ENCODE assay signal across 8 cellular contexts in genomic region chr3:122562923-122563716, GRCh38. TPM values are rescaled to one million over a fixed set of nuclear protein-coding genes. Genes with fewer than 3 reads are reported as not detected.
DNase-seq lines count a peak whose midpoint lies in the region; ATAC-seq and TF ChIP-seq lines count a peak whose summit lies in the region.

No MANE protein-coding gene starts in this region.

- no peaks in the 10 kb centered on the region for H3K27me3 Mint-ChIP-seq in activated B cell treated with CpG ODN at 0.5 μM for 24 hours

- peak overlapping the region; percentile 93 for H3K4me3 Mint-ChIP-seq in activated B cell treated with CpG ODN at 0.5 μM for 24 hours

- CTCF ChIA-PET in activated B cell treated with CpG ODN at 0.5 μM for 24 hours (lab: Charles Lee) = interaction anchor here (2.0 to 6.8 kb wide), 2 partner anchors 58 to 116 kb away, joined by 5 to 46 read pairs; partner anchors contain the start of gene PARP14

- peaks cover 70% of the 10 kb centered on the region for H3K4me1 Mint-ChIP-seq in activated B cell treated with CpG ODN at 0.5 μM for 24 hours

- peak overlapping the region; percentile 60 to 95 (median 82) for H3K4me3 ChIP-seq in spleen

- ATAC-seq in GM18909 (IDR thresholded peaks at IDR 0.05; ENCODE audit: poor library complexity, unreplicated experiment) (peak; percentile 3), activated B cell treated with CpG ODN at 0.5 μM for 24 hours (ENCODE audit: low read depth) (no peak), foreskin keratinocyte (no peak), GM19023 (IDR thresholded peaks at IDR 0.05; ENCODE audit: unreplicated experiment) (no peak), GM19324 (IDR thresholded peaks at IDR 0.05; ENCODE audit: low FRiP score, unreplicated experiment) (no peak)

- TF ChIP-seq POLR2A in spleen (IDR thresholded peaks at IDR 0.05) = no peak

- H3K27ac ChIP-seq in foreskin keratinocyte (peak overlapping the region; percentile 93), spleen (peak overlapping the region; percentile 94 to 99 (median 97))

- no peaks in the 10 kb centered on the region for H3K27me3 ChIP-seq in foreskin keratinocyte
- H3K27me3 ChIP-seq in spleen (replicated peaks in 1 of 7) = no peaks in the 10 kb centered on the region

- no peaks in the 10 kb centered on the region for H3K9me3 ChIP-seq in spleen

- H3K4me1 ChIP-seq in foreskin keratinocyte (no peaks in the 10 kb centered on the region), spleen (peaks cover 37 to 83% (median 75%) of the 10 kb centered on the region in 6 donors)

- H3K27ac Mint-ChIP-seq in activated B cell treated with CpG ODN at 0.5 μM for 24 hours = peak overlapping the region; percentile 96

- H3K36me3 Mint-ChIP-seq in activated B cell treated with CpG ODN at 0.5 μM for 24 hours (ENCODE audit: low read depth) = peaks cover 56% of the 10 kb centered on the region

- peaks cover 0 to 54% (median 34%) of the 10 kb centered on the region in 6 donors for H3K36me3 ChIP-seq in spleen

- WGBS in spleen, 5 donors = 31 to 49% (median 41%) methylated on average over 5 of the region's 5 CpGs

- POLR2A ChIA-PET in activated B cell treated with CpG ODN at 0.5 μM for 24 hours (lab: Charles Lee) = interaction anchor here (0.5 to 10.2 kb wide), 5 partner anchors 14 to 118 kb away, joined by 3 to 140 read pairs (median 72); partner anchors contain the start of genes PARP14 and PARP15

- intact Hi-C loops in activated B cell treated with CpG ODN at 0.5 μM for 24 hours (cut with micrococcal nuclease) = loop anchor here (5.0 to 10.0 kb wide), 4 partner anchors 171 to 1016 kb away; partner anchors contain the start of genes POLQ and SEC22A
- intact Hi-C loops in spleen (cut with DNase I; ENCODE audit: low total_unique reads) = loop anchor here (2.0 kb wide), 1 partner anchor 116 kb away; no protein-coding TSS in a partner anchor

- no peak for DNase-seq in activated B cell treated with CpG ODN at 0.5 μM for 24 hours
- DNase-seq in foreskin keratinocyte = no peak
- DNase-seq in spleen = no peak
- no peak for DNase-seq in islet precursor cell
- DNase-seq in NCI-H524 treated with DMSO at 0.1 percent for 48 hours (lab: John Stamatoyannopoulos, UW) = no peak

- no peak for TF ChIP-seq CTCF in activated B cell treated with CpG ODN at 0.5 μM for 24 hours (IDR thresholded peaks at IDR 0.05)
- TF ChIP-seq CTCF in foreskin keratinocyte (conservative IDR thresholded peaks at IDR 0.05) = no peak
- TF ChIP-seq CTCF in spleen (IDR thresholded peaks at IDR 0.05 in 8 of 11, conservative IDR thresholded peaks at IDR 0.05 in 3 of 11) = no peak

- H3K9me3 Mint-ChIP-seq in activated B cell treated with CpG ODN at 0.5 μM for 24 hours = no peaks in the 10 kb centered on the region

RNA-seq across cellular contexts. Expression of gene PARP9, which starts 1.0 kb away (rescaled TPM):
- total RNA-seq in activated B cell treated with CpG ODN at 0.5 μM for 24 hours (45.9 and 50.8 TPM in 2 replicates), foreskin keratinocyte (54.1 and 61.9 TPM in 2 replicates), spleen (10 to 100 TPM; 56.9 to 72.6 (median 70.4) TPM)
- polyA plus RNA-seq in foreskin keratinocyte (35.7 and 39.0 TPM in 2 replicates), spleen (10 to 100 TPM; 24.0 to 51.7 (median 27.6) TPM)

RNA-seq across cellular contexts. Expression of gene DTX3L, which starts 1.0 kb away (rescaled TPM):
- total RNA-seq in activated B cell treated with CpG ODN at 0.5 μM for 24 hours (73.8 and 76.5 TPM in 2 replicates), foreskin keratinocyte (49.1 and 57.0 TPM in 2 replicates), spleen (10 to 100 TPM; 47.1 to 68.4 (median 67.4) TPM)
- polyA plus RNA-seq in foreskin keratinocyte (12.6 and 13.1 TPM in 2 replicates), spleen (10 to 100 TPM; 11.0 to 24.8 (median 11.5) TPM)

RNA-seq across cellular contexts. Expression of gene PARP15, which starts 14.3 kb away (rescaled TPM):
- total RNA-seq in activated B cell treated with CpG ODN at 0.5 μM for 24 hours = 162 and 213 TPM in 2 replicates
- 0.27 and 0.35 TPM in 2 replicates for total RNA-seq in foreskin keratinocyte
- polyA plus RNA-seq in foreskin keratinocyte = 0.09 and 0.11 TPM in 2 replicates
- total RNA-seq in spleen = 100 to 1,000 TPM in 1 of 7 donors, 10 to 100 TPM in 6; 59.3 to 114 (median 74.7) TPM
- 100 to 1,000 TPM in 1 of 3 donors, 10 to 100 TPM in 2; 63.3 to 128 (median 66.5) TPM for polyA plus RNA-seq in spleen

RNA-seq across cellular contexts. Expression of gene KPNA1, which starts 48.4 kb away (rescaled TPM):
- total RNA-seq in activated B cell treated with CpG ODN at 0.5 μM for 24 hours (72.9 and 76.4 TPM in 2 replicates), foreskin keratinocyte (57.9 and 58.9 TPM in 2 replicates), spleen (10 to 100 TPM; 39.3 to 74.4 (median 61.0) TPM)
- polyA plus RNA-seq in foreskin keratinocyte (19.2 and 25.2 TPM in 2 replicates), spleen (10 to 100 TPM in 1 of 3 donors, 1 to 10 TPM in 2; 8.5 to 10.4 (median 9.2) TPM)

Comparison
In these comparisons a context has a peak if more than half of its experiments do, and no peak if none do; other contexts are left out.
1. RNA of gene PARP15, which starts 14.3 kb away (total RNA-seq): 162 to 213 TPM in activated B cell treated with CpG ODN at 0.5 μM for 24 hours and 59.3 to 114 TPM in spleen; 0.27 to 0.35 TPM in foreskin keratinocyte; every median in the first group is over 10 times any median in the second.